ENCODE assay signal across 8 cellular contexts in genomic region chr4:173370130-173370476, GRCh38. TPM values are rescaled to one million over a fixed set of nuclear protein-coding genes. Genes with fewer than 3 reads are reported as not detected.
DNase-seq lines count a peak whose midpoint lies in the region; ATAC-seq, FAIRE-seq and TF ChIP-seq lines count a peak whose summit lies in the region.

No MANE protein-coding gene starts in this region.

- H4K20me1 ChIP-seq in HepG2 (ENCODE audit: insufficient read depth, low read length): no peaks in the 10 kb centered on the region

- H3K27me3 ChIP-seq in HepG2 (ENCODE audit: control insufficient read depth in 1 of 2, insufficient read depth in 2 of 2, low read length in 2 of 2): no peaks in the 10 kb centered on the region; a peak in 1 of 5 replicates

- peaks cover 17% of the 10 kb centered on the region for H3K4me1 ChIP-seq in HepG2 (ENCODE audit: insufficient read depth, low read length)

- H3K9me3 Mint-ChIP-seq in T-cell (no peaks in the 10 kb centered on the region), brain (peaks cover 0 to 23% (median 0%) of the 10 kb centered on the region in 5 experiments)

- H3K4me3 Mint-ChIP-seq in T-cell (peak overlapping the region; percentile 90 to 100 (median 99)), brain (peak overlapping the region; percentile 98 to 100 (median 100))

- H3K4me3 ChIP-seq in HepG2 (replicated peaks in 1 of 3; ENCODE audit: insufficient read depth in 1 of 3, low read depth in 2 of 3, low read length in 3 of 3): peak overlapping the region; percentile 76 to 91 (median 84)

- no peak for FAIRE-seq in HepG2 (lab: Jason Lieb, UNC)

- H3K27ac Mint-ChIP-seq in T-cell (peak overlapping the region; percentile 95), brain (peak overlapping the region; percentile 97 to 100 (median 99))

- peak; percentile 46 for DNase-seq in GM10266 (ENCODE audit: extremely low spot score)
- DNase-seq in T-cell: peak in 30 of 34 experiments; percentile 50 to 78 (median 66)
- no peak for DNase-seq in HepG2 (ENCODE audit: low spot score)
- DNase-seq in stimulated activated CD8-positive, alpha-beta memory T cell treated with anti-CD3 and anti-CD28 coated beads, Interleukin-15, amount 100 ng/mL, for 48 hours (ENCODE audit: low read depth in 2 of 2): peak; percentile 27 to 29

- H3K9ac ChIP-seq in HepG2 (ENCODE audit: insufficient read depth, low read depth, low read length): peak overlapping the region; percentile 87

- no peak for TF ChIP-seq RAD21 in HepG2 (CRISPR knock-in tag; IDR thresholded peaks at IDR 0.05)

- 0% methylated on average over 14 of the region's 14 CpGs for WGBS in HepG2 (ENCODE audit: low lambda C conversion rate)

- TF ChIP-seq POLR2A in HepG2 (IDR thresholded peaks at IDR 0.05; ENCODE audit: insufficient read depth in 1 of 2, low read depth in 2 of 2, low read length in 2 of 2): no peak

- POLR2A ChIA-PET in T-cell (lab: Charles Lee): interaction anchor here (0.6 to 4.9 kb wide), 7 partner anchors 15 to 914 kb away, joined by 3 to 114 read pairs (median 4); partner anchors contain the start of genes HMGB2 (in 2 of the 2), CEP44 (in 1 of the 2) and FBXO8 (in 1 of the 2)
- POLR2A ChIA-PET in HepG2 (lab: Yijun Ruan, JAX): interaction anchor here (0.8 to 6.1 kb wide), 3 partner anchors 32 to 36 kb away, joined by 3 to 109 read pairs (median 3); partner anchors contain the start of gene HMGB2

- in situ Hi-C loops in HepG2 (cut with HindIII; ENCODE audit: extremely low pct_ligation_motif_present, low pct_unique_long_range_greater_than_20kb): loop anchor here (5.0 kb wide), 1 partner anchor 38 kb away; the partner anchor contains the start of gene HMGB2

- peak overlapping the region; percentile 92 for H2AFZ ChIP-seq in HepG2 (ENCODE audit: low read length)

- H3K4me1 Mint-ChIP-seq in T-cell (peaks cover 32 to 45% (median 37%) of the 10 kb centered on the region in 3 donors), brain (peaks cover 64% of the 10 kb centered on the region)

- no peaks in the 10 kb centered on the region for H3K9me3 ChIP-seq in HepG2 (ENCODE audit: low read length)

- H3K27me3 Mint-ChIP-seq in T-cell (peaks cover 5 to 7% of the 10 kb centered on the region in 2 donors), brain (peaks cover 18% of the 10 kb centered on the region)

- CTCF ChIA-PET in T-cell (lab: Charles Lee): interaction anchor here (0.6 to 3.7 kb wide), 16 partner anchors 10 to 850 kb away, joined by 3 to 40 read pairs (median 5); partner anchors contain the start of gene HMGB2 (in 1 of the 2)
- CTCF ChIA-PET in HepG2 (lab: Yijun Ruan, JAX; ENCODE audit: low intra/inter-chr PET ratio, low total read pairs): no interaction called here

- TF ChIP-seq CTCF in GM10266 (IDR thresholded peaks at IDR 0.05; ENCODE audit: control insufficient read depth, insufficient read depth, low read depth, missing control alignments): no peak
- no peak for TF ChIP-seq CTCF in brain (conservative IDR thresholded peaks at IDR 0.05)
- no peak for TF ChIP-seq CTCF in HepG2 (CRISPR knock-in tag; IDR thresholded peaks at IDR 0.05)

- TF ChIP-seq EP300 in HepG2 (IDR thresholded peaks at IDR 0.05; ENCODE audit: low read depth in 2 of 2, low read length in 2 of 2): no peak
- TF ChIP-seq EP300 in HepG2 (CRISPR knock-in tag; IDR thresholded peaks at IDR 0.05; ENCODE audit: borderline replicate concordance): no peak

- peaks cover 0 to 2% of the 10 kb centered on the region in 2 experiments; a peak in 1 of 5 replicates for H3K36me3 ChIP-seq in HepG2 (replicated peaks in 1 of 2; ENCODE audit: control insufficient read depth in 1 of 2, insufficient read depth in 2 of 2, low read length in 2 of 2)

- H3K27ac ChIP-seq in HepG2 (ENCODE audit: extremely low read length, insufficient read depth, low read length): peak overlapping the region; percentile 91

- peak overlapping the region; percentile 97 for H3K4me2 ChIP-seq in HepG2 (ENCODE audit: low read depth, low read length)

- H3K79me2 ChIP-seq in HepG2 (ENCODE audit: insufficient read depth, low read length): peaks cover 28% of the 10 kb centered on the region

- intact Hi-C loops in HepG2 (cut with micrococcal nuclease; ENCODE audit: unreplicated experiment): loop anchor here (1.0 kb wide), 1 partner anchor 36 kb away; the partner anchor contains the start of gene HMGB2

- ATAC-seq in HG02798 (IDR thresholded peaks at IDR 0.05; ENCODE audit: poor library complexity, unreplicated experiment) (peak; percentile 2), T-cell (replicated peaks in 1 of 4) (peak; percentile 23 to 37 (median 28)), HepG2 (no peak), GM19351 (IDR thresholded peaks at IDR 0.05; ENCODE audit: unreplicated experiment) (no peak), GM21390 (IDR thresholded peaks at IDR 0.05; ENCODE audit: unreplicated experiment) (no peak)

- H3K36me3 Mint-ChIP-seq in T-cell: no peaks in the 10 kb centered on the region
- peaks cover 29% of the 10 kb centered on the region for H3K36me3 Mint-ChIP-seq in brain

- BruUV-seq in HepG2 (replicated peaks; lab: Mats Ljungman, UMichigan): no TSS peak

RNA-seq across cellular contexts. Expression of gene SAP30, which starts 0.7 kb away (rescaled TPM):
- total RNA-seq in T-cell (1 to 10 TPM; 2.8 to 5.8 (median 4.1) TPM), HepG2 (2016; rRNA removed; fragmentation: Illumina TruSeq; extraction: Trizol) (22.3 and 25.1 TPM in 2 replicates)
- polyA plus RNA-seq in brain (ENCODE audit: insufficient read depth, low read depth, low replicate concordance) (20.8 TPM), HepG2 (2011; rRNA removed) (10.6 and 14.2 TPM in 2 replicates)
- total RNA-seq in HepG2 (2016; cell fraction: cytosol; rRNA removed; fragmentation: Illumina TruSeq; extraction: Trizol; ENCODE audit: low read depth): 3.7 and 4.7 TPM in 2 replicates
- 22.4 and 24.1 TPM in 2 replicates for total RNA-seq in HepG2 (2016; cell fraction: insoluble cytoplasmic fraction; rRNA removed; fragmentation: Illumina TruSeq; extraction: Trizol)
- total RNA-seq in HepG2 (2016; cell fraction: membrane; rRNA removed; fragmentation: Illumina TruSeq; extraction: Trizol): 6.0 and 6.5 TPM in 2 replicates
- total RNA-seq in HepG2 (2016; cell fraction: nucleus; rRNA removed; fragmentation: Illumina TruSeq; extraction: Trizol): 8.7 and 9.9 TPM in 2 replicates
- polyA plus RNA-seq in HepG2 (2011; cell fraction: cytosol; rRNA removed): 6.1 and 7.3 TPM in 2 replicates
- 4.0 and 4.4 TPM in 2 replicates for polyA plus RNA-seq in HepG2 (2011; cell fraction: nucleus; rRNA removed)
- polyA plus RNA-seq in HepG2 (2012): 10.5 and 12.0 TPM in 2 replicates
- polyA plus RNA-seq in HepG2 (2016; cell fraction: cytosol; fragmentation: Illumina TruSeq; extraction: Trizol; ENCODE audit: low read depth): 3.1 and 3.3 TPM in 2 replicates
- polyA plus RNA-seq in HepG2 (2016; cell fraction: insoluble cytoplasmic fraction; fragmentation: Illumina TruSeq; extraction: Trizol; ENCODE audit: low read depth): 22.3 and 23.3 TPM in 2 replicates
- 3.2 and 4.0 TPM in 2 replicates for polyA plus RNA-seq in HepG2 (2016; cell fraction: membrane; fragmentation: Illumina TruSeq; extraction: Trizol; ENCODE audit: low read depth)
- 11.9 and 13.6 TPM in 2 replicates for polyA plus RNA-seq in HepG2 (2016; cell fraction: nucleus; fragmentation: Illumina TruSeq; extraction: Trizol; ENCODE audit: insufficient read depth, low read depth)
- polyA minus RNA-seq in HepG2 (2011; rRNA and poly(A)+ RNA removed; ENCODE audit: low replicate concordance): 3.3 and 6.9 TPM in 2 replicates
- 5.6 and 6.4 TPM in 2 replicates for polyA minus RNA-seq in HepG2 (2011; cell fraction: cytosol; rRNA and poly(A)+ RNA removed)
- polyA minus RNA-seq in HepG2 (2011; cell fraction: nucleus; rRNA and poly(A)+ RNA removed): 8.6 and 8.8 TPM in 2 replicates

RNA-seq across cellular contexts. Expression of gene SCRG1, which starts 28.8 kb away (rescaled TPM):
- not detected for total RNA-seq in T-cell
- polyA plus RNA-seq in brain (ENCODE audit: insufficient read depth, low read depth, low replicate concordance): 9.3 TPM
- not detected in 2 replicates for total RNA-seq in HepG2 (2016; rRNA removed; fragmentation: Illumina TruSeq; extraction: Trizol)
- total RNA-seq in HepG2 (2016; cell fraction: cytosol; rRNA removed; fragmentation: Illumina TruSeq; extraction: Trizol; ENCODE audit: low read depth): not detected in 2 replicates
- total RNA-seq in HepG2 (2016; cell fraction: insoluble cytoplasmic fraction; rRNA removed; fragmentation: Illumina TruSeq; extraction: Trizol): not detected in 2 replicates
- not detected in 2 replicates for total RNA-seq in HepG2 (2016; cell fraction: membrane; rRNA removed; fragmentation: Illumina TruSeq; extraction: Trizol)
- not detected in 2 replicates for total RNA-seq in HepG2 (2016; cell fraction: nucleus; rRNA removed; fragmentation: Illumina TruSeq; extraction: Trizol)
- not detected in 2 replicates for polyA plus RNA-seq in HepG2 (2011; rRNA removed)
- polyA plus RNA-seq in HepG2 (2011; cell fraction: cytosol; rRNA removed): not detected in 2 replicates
- not detected in 2 replicates for polyA plus RNA-seq in HepG2 (2011; cell fraction: nucleus; rRNA removed)
- 0.03 TPM in 1 of 2 replicates, not detected in the other for polyA plus RNA-seq in HepG2 (2012)
- not detected in 2 replicates for polyA plus RNA-seq in HepG2 (2016; cell fraction: cytosol; fragmentation: Illumina TruSeq; extraction: Trizol; ENCODE audit: low read depth)
- polyA plus RNA-seq in HepG2 (2016; cell fraction: insoluble cytoplasmic fraction; fragmentation: Illumina TruSeq; extraction: Trizol; ENCODE audit: low read depth): not detected in 2 replicates
- not detected in 2 replicates for polyA plus RNA-seq in HepG2 (2016; cell fraction: membrane; fragmentation: Illumina TruSeq; extraction: Trizol; ENCODE audit: low read depth)
- polyA plus RNA-seq in HepG2 (2016; cell fraction: nucleus; fragmentation: Illumina TruSeq; extraction: Trizol; ENCODE audit: insufficient read depth, low read depth): not detected in 2 replicates
- polyA minus RNA-seq in HepG2 (2011; rRNA and poly(A)+ RNA removed; ENCODE audit: low replicate concordance): not detected in 2 replicates
- polyA minus RNA-seq in HepG2 (2011; cell fraction: cytosol; rRNA and poly(A)+ RNA removed): not detected in 2 replicates
- polyA minus RNA-seq in HepG2 (2011; cell fraction: nucleus; rRNA and poly(A)+ RNA removed): not detected in 2 replicates

RNA-seq across cellular contexts. Expression of gene HMGB2, which starts 35.9 kb away (rescaled TPM):
- total RNA-seq in T-cell: 100 to 1,000 TPM in 3 of 5 donors, 10 to 100 TPM in 2; 87.6 to 151 (median 103) TPM
- polyA plus RNA-seq in brain (ENCODE audit: insufficient read depth, low read depth, low replicate concordance): 211 TPM
- 332 and 478 TPM in 2 replicates for total RNA-seq in HepG2 (2016; rRNA removed; fragmentation: Illumina TruSeq; extraction: Trizol)
- total RNA-seq in HepG2 (2016; cell fraction: cytosol; rRNA removed; fragmentation: Illumina TruSeq; extraction: Trizol; ENCODE audit: low read depth): 55.4 and 58.1 TPM in 2 replicates
- total RNA-seq in HepG2 (2016; cell fraction: insoluble cytoplasmic fraction; rRNA removed; fragmentation: Illumina TruSeq; extraction: Trizol): 327 and 486 TPM in 2 replicates
- total RNA-seq in HepG2 (2016; cell fraction: membrane; rRNA removed; fragmentation: Illumina TruSeq; extraction: Trizol): 88.2 and 95.3 TPM in 2 replicates
- total RNA-seq in HepG2 (2016; cell fraction: nucleus; rRNA removed; fragmentation: Illumina TruSeq; extraction: Trizol): 133 and 139 TPM in 2 replicates
- 49.9 and 90.5 TPM in 2 replicates for polyA plus RNA-seq in HepG2 (2011; rRNA removed)
- 47.8 and 56.0 TPM in 2 replicates for polyA plus RNA-seq in HepG2 (2011; cell fraction: cytosol; rRNA removed)
- 32.4 and 36.5 TPM in 2 replicates for polyA plus RNA-seq in HepG2 (2011; cell fraction: nucleus; rRNA removed)
- 115 and 248 TPM in 2 replicates for polyA plus RNA-seq in HepG2 (2012)
- polyA plus RNA-seq in HepG2 (2016; cell fraction: cytosol; fragmentation: Illumina TruSeq; extraction: Trizol; ENCODE audit: low read depth): 44.2 and 44.6 TPM in 2 replicates
- polyA plus RNA-seq in HepG2 (2016; cell fraction: insoluble cytoplasmic fraction; fragmentation: Illumina TruSeq; extraction: Trizol; ENCODE audit: low read depth): 657 and 732 TPM in 2 replicates
- polyA plus RNA-seq in HepG2 (2016; cell fraction: membrane; fragmentation: Illumina TruSeq; extraction: Trizol; ENCODE audit: low read depth): 82.0 and 83.9 TPM in 2 replicates
- polyA plus RNA-seq in HepG2 (2016; cell fraction: nucleus; fragmentation: Illumina TruSeq; extraction: Trizol; ENCODE audit: insufficient read depth, low read depth): 316 and 322 TPM in 2 replicates
- 14.1 and 27.2 TPM in 2 replicates for polyA minus RNA-seq in HepG2 (2011; rRNA and poly(A)+ RNA removed; ENCODE audit: low replicate concordance)
- 29.2 and 45.7 TPM in 2 replicates for polyA minus RNA-seq in HepG2 (2011; cell fraction: cytosol; rRNA and poly(A)+ RNA removed)
- polyA minus RNA-seq in HepG2 (2011; cell fraction: nucleus; rRNA and poly(A)+ RNA removed): 46.0 and 60.1 TPM in 2 replicates

Comparison
In these comparisons a context has a peak if more than half of its experiments do, and no peak if none do; other contexts are left out.
1. ATAC-seq: peak in HG02798 (single experiment) and T-cell (4 of 4); none in HepG2 (single experiment), GM19351 (single experiment) and GM21390 (single experiment).